20 cellular contexts compared by ENCODE assay signal in genomic region chr2:26740346-26740745, GRCh38. TPM values are rescaled to one million over a fixed set of nuclear protein-coding genes. Genes with fewer than 3 reads are reported as not detected.
"Had no signal": no experiment of that assay in that cellular context is flagged by ENCODE, and none has a peak within 500 bp of the region (broad histone marks: within the 10 kb centered on the region; RNA-seq: fewer than 3 reads in every experiment).

No MANE protein-coding gene starts in this region.

- H3K9me3 Mint-ChIP-seq: activated CD4-positive, alpha-beta T cell treated with anti-CD3 and anti-CD28 coated beads, Interleukin-2, amount 10 ng/mL, durations not matched to agents 7 days and 5 days; activated CD8-positive, alpha-beta T cell treated with anti-CD3 and anti-CD28 coated beads for 36 hours; activated naive CD8-positive, alpha-beta T cell treated with anti-CD3 and anti-CD28 coated beads, Interleukin-2, amount 50 U/mL, for 24 hours; activated T-helper 1 cell treated with anti-CD3 and anti-CD28 coated beads, Interleukin-12 subunit alpha, Interleukin-12 subunit beta, Interleukin-2, Interleukin-4 antibody, amounts not matched to agents 30 ng/mL and 10 ng/mL and 1 ng/mL, durations not matched to agents 14 hours and 24 hours and 36 hours; endodermal cell had no signal

- H3K4me1 ChIP-seq: gastroesophageal sphincter had no signal

- H3K27me3 Mint-ChIP-seq: activated CD4-positive, alpha-beta T cell treated with anti-CD3 and anti-CD28 coated beads, Interleukin-2, amount 10 ng/mL, durations not matched to agents 7 days and 5 days; activated CD8-positive, alpha-beta T cell treated with anti-CD3 and anti-CD28 coated beads for 36 hours had no signal

- DNase-seq: activated CD4-positive, CD25-positive, alpha-beta regulatory T cell treated with anti-CD3 and anti-CD28 coated beads, Interleukin-2, amount 50 U/mL, for 72 hours; activated gamma-delta T cell; activated naive CD4-positive, alpha-beta T cell treated with anti-CD3 and anti-CD28 coated beads, Interleukin-2, amount 50 U/mL, for 16 hours; activated naive CD8-positive, alpha-beta T cell treated with anti-CD3 and anti-CD28 coated beads, Interleukin-2, amount 50 U/mL, for 24 hours; cerebellar nuclear complex; cortex of kidney; esophagus squamous epithelium; heart left ventricle; left ventricle myocardium superior; occipital lobe; stimulated activated CD4-positive, alpha-beta T cell treated with anti-CD3 and anti-CD28 coated beads, Interleukin-2, amount 100 ng/mL, for 48 hours; stimulated activated naive CD4-positive, alpha-beta T cell treated with Interleukin-2 at 50 U/mL for 16 hours; upper lobe of left lung had no signal

- ATAC-seq: gastroesophageal sphincter, heart left ventricle, left ventricle myocardium superior had no signal

- H3K27ac ChIP-seq: esophagus squamous epithelium, gastroesophageal sphincter, heart left ventricle, thoracic aorta, upper lobe of left lung had no signal

- H3K4me3 Mint-ChIP-seq: activated CD4-positive, alpha-beta T cell treated with anti-CD3 and anti-CD28 coated beads, Interleukin-2, amount 10 ng/mL, durations not matched to agents 7 days and 5 days; activated CD8-positive, alpha-beta T cell treated with anti-CD3 and anti-CD28 coated beads for 36 hours; activated naive CD8-positive, alpha-beta T cell treated with anti-CD3 and anti-CD28 coated beads, Interleukin-2, amount 50 U/mL, for 24 hours; activated T-helper 1 cell treated with anti-CD3 and anti-CD28 coated beads, Interleukin-12 subunit alpha, Interleukin-12 subunit beta, Interleukin-2, Interleukin-4 antibody, amounts not matched to agents 30 ng/mL and 10 ng/mL and 1 ng/mL, durations not matched to agents 14 hours and 24 hours and 36 hours; endodermal cell had no signal

- H3K36me3 ChIP-seq: esophagus squamous epithelium, gastroesophageal sphincter, heart left ventricle, thoracic aorta, upper lobe of left lung had no signal

- H3K4me3 ChIP-seq: esophagus squamous epithelium, gastroesophageal sphincter, heart left ventricle, thoracic aorta, upper lobe of left lung had no signal

- H3K27ac Mint-ChIP-seq: activated CD4-positive, alpha-beta T cell treated with anti-CD3 and anti-CD28 coated beads, Interleukin-2, amount 10 ng/mL, durations not matched to agents 7 days and 5 days; activated CD8-positive, alpha-beta T cell treated with anti-CD3 and anti-CD28 coated beads for 36 hours; activated naive CD8-positive, alpha-beta T cell treated with anti-CD3 and anti-CD28 coated beads, Interleukin-2, amount 50 U/mL, for 24 hours; activated T-helper 1 cell treated with anti-CD3 and anti-CD28 coated beads, Interleukin-12 subunit alpha, Interleukin-12 subunit beta, Interleukin-2, Interleukin-4 antibody, amounts not matched to agents 30 ng/mL and 10 ng/mL and 1 ng/mL, durations not matched to agents 14 hours and 24 hours and 36 hours; endodermal cell had no signal

- H3K9me3 ChIP-seq: esophagus squamous epithelium, gastroesophageal sphincter, heart left ventricle, thoracic aorta, upper lobe of left lung had no signal

- H3K27me3 ChIP-seq: esophagus squamous epithelium, gastroesophageal sphincter, heart left ventricle, upper lobe of left lung had no signal

RNA-seq across cellular contexts. Expression of gene CENPA, which starts 45.5 kb away (rescaled TPM):
- total RNA-seq: gastroesophageal sphincter, left ventricle myocardium superior, thoracic aorta had no signal

RNA-seq across cellular contexts. Expression of gene KCNK3, which starts 47.8 kb away (rescaled TPM):
- total RNA-seq: activated CD4-positive, alpha-beta T cell treated with anti-CD3 and anti-CD28 coated beads, Interleukin-2, amount 10 ng/mL, durations not matched to agents 7 days and 5 days; activated CD8-positive, alpha-beta T cell treated with anti-CD3 and anti-CD28 coated beads for 36 hours; activated T-helper 1 cell treated with anti-CD3 and anti-CD28 coated beads, Interleukin-12 subunit alpha, Interleukin-12 subunit beta, Interleukin-2, Interleukin-4 antibody, amounts not matched to agents 30 ng/mL and 10 ng/mL and 1 ng/mL, durations not matched to agents 14 hours and 24 hours and 36 hours; endodermal cell; T-helper 2 cell treated with Interferon-gamma antibody and Interleukin-4, amounts not matched to agents 100 ng/mL and 5 ng/mL, for 36 hours had no signal
